In genomic region chr7:18521945-18522566, GRCh38 we compare ENCODE assay signal across 10 cellular contexts. TPM values are rescaled to one million over a fixed set of nuclear protein-coding genes. Genes with fewer than 3 reads are reported as not detected.
DNase-seq lines count a peak whose midpoint lies in the region; ATAC-seq and TF ChIP-seq lines count a peak whose summit lies in the region.
"Had no signal": no experiment of that assay in that cellular context is flagged by ENCODE, and none has a peak within 500 bp of the region (broad histone marks: within the 10 kb centered on the region; RNA-seq: fewer than 3 reads in every experiment).

No MANE protein-coding gene starts in this region.

- H3K4me1 Mint-ChIP-seq in glutamatergic neuron (ENCODE audit: low read depth, unreplicated experiment) (peaks cover 71% of the 10 kb centered on the region), nephron progenitor cell (no peaks in the 10 kb centered on the region)

- H3K4me3 Mint-ChIP-seq in glutamatergic neuron (ENCODE audit: unreplicated experiment) (peak overlapping the region; percentile 36), nephron progenitor cell (no peak overlapping the region)

- CTCF ChIA-PET in PC-9 (lab: Charles Lee), result interaction anchor here (0.6 kb wide), 1 partner anchor 1178 kb away, joined by 4 read pairs; no protein-coding TSS in a partner anchor

- no peak for DNase-seq in glutamatergic neuron
- no peak for DNase-seq in nephron progenitor cell
- no peak for DNase-seq in NCI-H2196 (lab: John Stamatoyannopoulos, UW; ENCODE audit: unreplicated experiment)
- DNase-seq in NCI-H2029 treated with DMSO at 0.1 percent for 48 hours (lab: John Stamatoyannopoulos, UW), result no peak
- DNase-seq in PC-9, result no peak
- DNase-seq: right lobe of liver had no signal

- no peaks in the 10 kb centered on the region; the same call in 1 of the 2 replicates for H3K9me3 ChIP-seq in PC-9 (ENCODE audit: insufficient read depth, low read depth)
- H3K9me3 ChIP-seq: right lobe of liver had no signal

- no peaks in the 10 kb centered on the region for H3K4me1 ChIP-seq in PC-9 (replicated peaks; ENCODE audit: insufficient read depth)
- H3K4me1 ChIP-seq: right lobe of liver had no signal

- H3K27ac ChIP-seq in PC-9, result no peak overlapping the region
- H3K27ac ChIP-seq: HL-60, right lobe of liver had no signal

- intact Hi-C loops in PC-9 (cut with micrococcal nuclease; ENCODE audit: unreplicated experiment), result no loop called here

- ATAC-seq in GM18505 (IDR thresholded peaks at IDR 0.05; ENCODE audit: unreplicated experiment), result peak; percentile 44
- peak; percentile 52 for ATAC-seq in GM21447 (IDR thresholded peaks at IDR 0.05; ENCODE audit: unreplicated experiment)
- peak; percentile 40 for ATAC-seq in HG03457 (IDR thresholded peaks at IDR 0.05; ENCODE audit: unreplicated experiment)
- ATAC-seq: right lobe of liver had no signal

- H3K4me3 ChIP-seq in PC-9, result no peak overlapping the region
- H3K4me3 ChIP-seq: right lobe of liver had no signal

- no peaks in the 10 kb centered on the region for H3K79me2 ChIP-seq in PC-9 (ENCODE audit: low read depth)

- no peak overlapping the region for H3K4me2 ChIP-seq in PC-9

- H3K36me3 Mint-ChIP-seq in glutamatergic neuron (ENCODE audit: unreplicated experiment) (no peaks in the 10 kb centered on the region), nephron progenitor cell (ENCODE audit: low read depth) (no peaks in the 10 kb centered on the region)

- H3K36me3 ChIP-seq in PC-9 (ENCODE audit: low read depth), result no peaks in the 10 kb centered on the region
- H3K36me3 ChIP-seq: right lobe of liver had no signal

- H3K27ac Mint-ChIP-seq in glutamatergic neuron (ENCODE audit: unreplicated experiment), result peak overlapping the region; percentile 94
- no peak overlapping the region for H3K27ac Mint-ChIP-seq in nephron progenitor cell

- H3K27me3 ChIP-seq in PC-9 (ENCODE audit: insufficient read depth, low read depth), result no peaks in the 10 kb centered on the region
- H3K27me3 ChIP-seq: right lobe of liver had no signal

- BruUV-seq in PC-9 (replicated peaks; lab: Mats Ljungman, UMichigan), result no TSS peak

- H3F3A ChIP-seq in PC-9 (ENCODE audit: insufficient read depth, low read depth), result no peaks in the 10 kb centered on the region

- TF ChIP-seq POLR2A in GM18505 (IDR thresholded peaks at IDR 0.05; ENCODE audit: borderline replicate concordance, extremely low read depth, insufficient read depth, insufficient read length), result no peak

- POLR2A ChIA-PET in PC-9 (lab: Charles Lee; ENCODE audit: unreplicated experiment), result interaction anchor here (0.6 to 0.7 kb wide), 2 partner anchors 13 to 26 kb away, joined by 3 to 15 read pairs; no protein-coding TSS in a partner anchor

- H3K9me2 ChIP-seq in PC-9 (ENCODE audit: insufficient read depth), result peaks cover 4% of the 10 kb centered on the region; the same call in 1 of the 2 replicates

- H3K9me3 Mint-ChIP-seq in glutamatergic neuron (ENCODE audit: unreplicated experiment), result no peaks in the 10 kb centered on the region
- H3K9me3 Mint-ChIP-seq in nephron progenitor cell, result no peaks in the 10 kb centered on the region

- no peak overlapping the region for H2AFZ ChIP-seq in PC-9

- H4K20me1 ChIP-seq in PC-9 (ENCODE audit: insufficient read depth), result no peaks in the 10 kb centered on the region

- peaks cover 1% of the 10 kb centered on the region for H3K27me3 Mint-ChIP-seq in glutamatergic neuron (ENCODE audit: unreplicated experiment)
- H3K27me3 Mint-ChIP-seq in nephron progenitor cell (ENCODE audit: low read depth, poor library complexity), result no peaks in the 10 kb centered on the region

- TF ChIP-seq CTCF in glutamatergic neuron (IDR thresholded peaks at IDR 0.05; ENCODE audit: partially characterized antibody, unreplicated experiment) (no peak), nephron progenitor cell (IDR thresholded peaks at IDR 0.05) (no peak), PC-9 (conservative IDR thresholded peaks at IDR 0.05) (no peak)

RNA-seq across cellular contexts. Expression of gene HDAC9, which starts 26.5 kb away (rescaled TPM):
- 94.8 TPM for total RNA-seq in glutamatergic neuron (ENCODE audit: unreplicated experiment)
- total RNA-seq in PC-9 (2021), result 14.7 TPM in 2 replicates
